ENCODE assay signal across 8 cellular contexts in the genomic region with DNA sequence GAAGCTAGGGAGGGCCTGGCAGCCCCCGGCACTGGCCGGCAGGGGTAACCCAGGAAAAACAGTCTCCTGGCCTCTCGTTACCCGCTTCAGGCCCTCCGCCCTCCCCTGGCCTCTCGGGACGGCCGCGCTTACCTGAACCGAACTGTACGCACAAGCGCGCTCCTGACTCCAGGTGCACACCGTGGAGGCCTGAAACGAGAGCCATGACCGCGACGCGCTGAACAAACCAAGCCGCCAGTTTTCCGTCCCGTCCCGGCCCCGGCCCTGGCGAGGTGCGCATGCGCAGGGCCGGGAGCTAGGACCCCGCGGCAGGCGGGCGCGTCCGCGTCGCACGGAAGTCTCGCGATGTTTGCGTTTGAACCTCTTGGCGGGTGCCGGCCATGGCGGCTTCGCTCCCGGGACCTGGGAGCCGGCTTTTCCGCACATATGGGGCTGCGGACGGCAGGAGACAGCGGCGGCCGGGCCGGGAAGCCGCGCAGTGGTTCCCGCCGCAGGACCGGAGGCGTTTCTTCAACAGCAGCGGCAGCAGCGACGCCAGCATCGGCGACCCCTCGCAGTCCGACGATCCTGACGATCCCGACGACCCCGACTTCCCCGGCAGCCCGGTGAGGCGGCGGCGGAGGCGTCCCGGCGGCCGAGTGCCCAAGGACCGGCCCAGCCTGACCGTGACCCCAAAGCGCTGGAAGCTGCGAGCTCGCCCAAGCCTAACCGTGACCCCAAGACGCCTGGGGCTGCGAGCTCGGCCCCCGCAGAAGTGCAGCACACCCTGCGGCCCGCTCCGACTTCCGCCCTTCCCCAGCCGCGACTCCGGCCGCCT. TPM values are rescaled to one million over a fixed set of nuclear protein-coding genes. Genes with fewer than 3 reads are reported as not detected.
DNase-seq lines count a peak whose midpoint lies in the region; ATAC-seq and TF ChIP-seq lines count a peak whose summit lies in the region.

A gene (plus strand): TSS at position 348 of the 817 bp plus-strand sequence. CDS start 33 bp downstream, at position 381.

- H3K4me2 ChIP-seq in OCI-LY1 (ENCODE audit: low read length) = peak within 1 kb of the TSS; percentile 97

- ATAC-seq in GM21423 (IDR thresholded peaks at IDR 0.05; ENCODE audit: unreplicated experiment) (peak; percentile 81), mucosa of descending colon (peak; percentile 96)

- H3K4me3 ChIP-seq in HUES6 (ENCODE audit: low read depth, low read length) (peak within 1 kb of the TSS; percentile 91), OCI-LY1 (ENCODE audit: low read depth, low read length, poor library complexity, severe bottlenecking) (peak within 1 kb of the TSS; percentile 95), mucosa of descending colon (peak within 1 kb of the TSS; percentile 70)

- H3K4me1 ChIP-seq in HUES6 (ENCODE audit: control insufficient read depth, insufficient read depth, low read length) (peaks cover 12% of the 10 kb centered on the region), OCI-LY1 (ENCODE audit: insufficient read depth, low read length, severe bottlenecking) (peaks cover 49% of the 10 kb centered on the region), mucosa of descending colon (ENCODE audit: low read depth) (peaks cover 18% of the 10 kb centered on the region)

- H3K36me3 ChIP-seq in HUES6 (ENCODE audit: control insufficient read depth, insufficient read depth, low read length) (peaks cover 44% of the 10 kb centered on the region), OCI-LY1 (ENCODE audit: insufficient read depth, low read length) (peaks cover 37% of the 10 kb centered on the region), mucosa of descending colon (ENCODE audit: low read depth) (no peaks in the 10 kb centered on the region)

- TF ChIP-seq CTCF in OCI-LY1 (IDR thresholded peaks at IDR 0.05; ENCODE audit: low read length) (no peak), mucosa of descending colon (IDR thresholded peaks at IDR 0.05) (peak; percentile 6)

- H3K9ac ChIP-seq in HUES6 (ENCODE audit: low read length) = peak within 1 kb of the TSS; percentile 92
- H3K9ac ChIP-seq in OCI-LY1 (ENCODE audit: low read length) = peak within 1 kb of the TSS; percentile 96

- H2AFZ ChIP-seq in OCI-LY1 (ENCODE audit: low read length) = peak within 1 kb of the TSS; percentile 36; the same call in 1 of the 2 replicates

- no peaks in the 10 kb centered on the region for H3F3A ChIP-seq in OCI-LY1 (ENCODE audit: insufficient read depth, low read length)

- H3K27me3 ChIP-seq in HUES6 (ENCODE audit: control insufficient read depth, insufficient read depth, low read length) (no peaks in the 10 kb centered on the region), OCI-LY1 (ENCODE audit: insufficient read depth, low read length) (no peaks in the 10 kb centered on the region)

- no peaks in the 10 kb centered on the region for H4K20me1 ChIP-seq in OCI-LY1 (ENCODE audit: insufficient read depth, low read length)

- H3K27ac ChIP-seq in HUES6 (ENCODE audit: low read depth, low read length) (peak within 1 kb of the TSS; percentile 75), OCI-LY1 (ENCODE audit: low read depth, low read length, poor library complexity, severe bottlenecking) (peak within 1 kb of the TSS; percentile 48)

- H3K9me2 ChIP-seq in OCI-LY1 (ENCODE audit: low read depth, low read length) = no peaks in the 10 kb centered on the region

- peak; percentile 99 for DNase-seq in D341Med (ENCODE audit: low spot score)
- peak; percentile 92 for DNase-seq in activated T-cell treated with anti-CD3 and anti-CD28 coated beads for 1 hour (ENCODE audit: low read depth)
- peak; percentile 94 for DNase-seq in epidermal melanocyte (ENCODE audit: insufficient read length, low spot score)
- DNase-seq in mucosa of descending colon = peak; percentile 93 to 96 (median 94)
- peak; percentile 83 for DNase-seq in stimulated activated CD8-positive, alpha-beta memory T cell treated with anti-CD3 and anti-CD28 coated beads, Interleukin-4, amount 100 ng/mL, for 24 hours (ENCODE audit: low read depth)

- H3K9me3 ChIP-seq in HUES6 (ENCODE audit: control insufficient read depth, insufficient read depth, low read depth, low read length) = no peaks in the 10 kb centered on the region
- no peaks in the 10 kb centered on the region for H3K9me3 ChIP-seq in OCI-LY1 (ENCODE audit: low read length)
- no peaks in the 10 kb centered on the region for H3K9me3 ChIP-seq in mucosa of descending colon

- intact Hi-C loops in mucosa of descending colon (cut with DNase I, micrococcal nuclease) = no loop called here

- H3K79me2 ChIP-seq in OCI-LY1 (ENCODE audit: insufficient read depth, low read length) = peaks cover 22% of the 10 kb centered on the region

RNA-seq across cellular contexts. Expression of the gene that starts here (rescaled TPM):
- total RNA-seq in mucosa of descending colon = 1 to 10 TPM in 2 of 3 donors, under 1 TPM in 1; 0.70 to 3.6 (median 1.1) TPM

Comparison
In these comparisons a context has a peak if more than half of its experiments do, and no peak if none do; other contexts are left out.
1. Peak in every context shown above with its lines: DNase-seq, ATAC-seq, H3K4me3 ChIP-seq and H3K27ac ChIP-seq.